1 cellular context compared by ENCODE assay signal in the genomic region with DNA sequence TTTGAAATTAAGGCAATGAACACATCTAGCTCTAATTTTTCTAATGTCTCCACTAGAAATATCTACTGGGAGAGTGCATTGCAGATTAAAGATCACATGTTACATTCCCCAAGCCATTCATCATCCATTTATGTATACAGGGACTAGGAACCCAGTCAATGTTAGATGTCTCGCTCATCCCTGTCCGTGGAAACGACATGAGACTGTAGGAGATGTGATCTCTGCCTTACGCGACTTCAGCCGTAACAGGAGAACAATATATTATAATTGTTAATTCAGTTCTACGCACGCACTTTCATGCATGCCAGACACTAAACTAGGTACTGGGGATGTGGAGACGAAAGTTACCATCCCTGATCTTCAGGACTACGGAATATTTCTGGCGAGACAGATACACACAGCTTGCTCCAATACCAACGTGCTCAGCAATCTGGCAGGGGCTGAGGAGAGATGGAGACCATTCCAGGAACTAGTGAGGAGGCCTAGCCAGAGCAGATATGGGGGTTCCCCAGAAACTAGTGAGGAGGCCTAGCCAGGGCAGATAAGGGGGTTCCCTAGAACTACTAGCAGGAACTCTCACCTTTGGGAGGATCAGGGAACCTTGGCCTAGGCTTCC.
TF ChIP-seq lines count a peak whose summit lies in the region.

No MANE protein-coding gene starts in this region.

TF ChIP-seq in HepG2, 621 proteins besides CTCF, POLR2A, EP300 and RAD21:
- TF ChIP-seq SAFB2 (CRISPR knock-in tag; IDR thresholded peaks at IDR 0.05; ENCODE audit: borderline replicate concordance, low read depth), result no peak
- TF ChIP-seq, protein P1, sequence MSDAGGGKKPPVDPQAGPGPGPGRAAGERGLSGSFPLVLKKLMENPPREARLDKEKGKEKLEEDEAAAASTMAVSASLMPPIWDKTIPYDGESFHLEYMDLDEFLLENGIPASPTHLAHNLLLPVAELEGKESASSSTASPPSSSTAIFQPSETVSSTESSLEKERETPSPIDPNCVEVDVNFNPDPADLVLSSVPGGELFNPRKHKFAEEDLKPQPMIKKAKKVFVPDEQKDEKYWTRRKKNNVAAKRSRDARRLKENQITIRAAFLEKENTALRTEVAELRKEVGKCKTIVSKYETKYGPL (CRISPR knock-in tag; IDR thresholded peaks at IDR 0.05), result no peak
- no peak for TF ChIP-seq SMAD3 (CRISPR knock-in tag; IDR thresholded peaks at IDR 0.05)
- no peak for TF ChIP-seq ARNT2 (CRISPR knock-in tag; IDR thresholded peaks at IDR 0.05; ENCODE audit: low read depth)
- TF ChIP-seq, protein P2, sequence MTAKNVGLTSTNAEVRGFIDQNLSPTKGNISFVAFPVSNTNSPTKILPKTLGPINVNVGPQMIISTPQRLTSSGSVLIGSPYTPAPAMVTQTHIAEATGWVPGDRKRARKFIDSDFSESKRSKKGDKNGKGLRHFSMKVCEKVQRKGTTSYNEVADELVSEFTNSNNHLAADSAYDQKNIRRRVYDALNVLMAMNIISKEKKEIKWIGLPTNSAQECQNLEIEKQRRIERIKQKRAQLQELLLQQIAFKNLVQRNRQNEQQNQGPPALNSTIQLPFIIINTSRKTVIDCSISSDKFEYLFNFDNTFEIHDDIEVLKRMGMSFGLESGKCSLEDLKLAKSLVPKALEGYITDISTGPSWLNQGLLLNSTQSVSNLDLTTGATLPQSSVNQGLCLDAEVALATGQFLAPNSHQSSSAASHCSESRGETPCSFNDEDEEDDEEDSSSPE (CRISPR knock-in tag; IDR thresholded peaks at IDR 0.05), result no peak
- peak; percentile 36; the same call in 1 of the 2 replicates for TF ChIP-seq ZBTB38 (CRISPR knock-in tag; IDR thresholded peaks at IDR 0.05)
- no peak for TF ChIP-seq ZNF382 (CRISPR knock-in tag; IDR thresholded peaks at IDR 0.05; ENCODE audit: borderline replicate concordance)
- TF ChIP-seq HMGA1 (CRISPR knock-in tag; conservative IDR thresholded peaks at IDR 0.05), result no peak
- TF ChIP-seq ZNF484 (CRISPR knock-in tag; IDR thresholded peaks at IDR 0.05; ENCODE audit: borderline replicate concordance, low read depth), result no peak
- TF ChIP-seq FLYWCH1 (CRISPR knock-in tag; IDR thresholded peaks at IDR 0.05), result no peak
- TF ChIP-seq, protein P3, sequence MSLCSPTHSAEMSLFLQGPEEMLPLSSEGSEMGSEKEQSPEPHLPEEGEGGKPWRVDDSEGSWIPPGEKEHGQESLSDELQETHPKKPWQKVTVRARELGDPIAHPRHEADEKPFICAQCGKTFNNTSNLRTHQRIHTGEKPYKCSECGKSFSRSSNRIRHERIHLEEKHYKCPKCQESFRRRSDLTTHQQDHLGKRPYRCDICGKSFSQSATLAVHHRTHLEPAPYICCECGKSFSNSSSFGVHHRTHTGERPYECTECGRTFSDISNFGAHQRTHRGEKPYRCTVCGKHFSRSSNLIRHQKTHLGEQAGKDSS (CRISPR knock-in tag; IDR thresholded peaks at IDR 0.05; ENCODE audit: borderline replicate concordance, low read depth), result no peak
- 0 out of 2 replicates have a peak, but pooled peaks have one; percentile 1 for TF ChIP-seq ZNF747 (CRISPR knock-in tag; IDR thresholded peaks at IDR 0.05; ENCODE audit: borderline replicate concordance)
- no peak for TF ChIP-seq ZNF256 (CRISPR knock-in tag; conservative IDR thresholded peaks at IDR 0.05)
- TF ChIP-seq RARG (CRISPR knock-in tag; IDR thresholded peaks at IDR 0.05; ENCODE audit: low read depth), result no peak
